ENCODE assay signal across 1 cellular context in the genomic region with DNA sequence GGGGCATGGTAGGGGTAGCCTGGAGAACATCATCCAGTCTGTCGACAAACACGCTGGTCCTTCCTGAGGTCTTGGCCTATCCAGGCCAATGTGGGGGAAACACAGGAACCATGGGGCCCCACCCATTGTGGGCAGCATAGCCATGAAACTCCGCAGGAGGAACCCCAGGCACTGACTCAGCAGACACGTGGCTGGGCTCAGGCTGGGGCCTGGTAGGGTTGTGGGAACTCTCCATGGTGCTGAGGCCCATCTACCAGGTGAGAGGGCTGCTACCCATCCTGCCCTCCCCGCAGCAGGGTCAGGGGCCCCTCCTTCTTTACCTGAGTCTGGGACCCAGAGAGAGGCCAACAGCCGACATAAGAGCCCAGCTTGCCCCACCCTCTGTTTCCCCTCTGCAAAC.
TF ChIP-seq lines count a peak whose summit lies in the region.

No MANE protein-coding gene starts in this region.

TF ChIP-seq in HEK293, 187 proteins besides CTCF, POLR2A, EP300 and RAD21 (continued from another document):
- TF ChIP-seq REST (tag by site-specific recombination; IDR thresholded peaks at IDR 0.05): peak; percentile 98
- TF ChIP-seq ZIC2 (tag by site-specific recombination; IDR thresholded peaks at IDR 0.05): peak; percentile 30
- TF ChIP-seq MZF1 (tag by site-specific recombination; IDR thresholded peaks at IDR 0.05; ENCODE audit: borderline replicate concordance): no peak
- no peak for TF ChIP-seq TCF7L2 (IDR thresholded peaks at IDR 0.05; ENCODE audit: borderline replicate concordance, low read depth, low read length)
- 0 out of 2 replicates have a peak, but pooled peaks have one; percentile 34 for TF ChIP-seq ZNF692 (tag by site-specific recombination; IDR thresholded peaks at IDR 0.05)
- no peak for TF ChIP-seq ZNF785 (tag by site-specific recombination; IDR thresholded peaks at IDR 0.05)
- TF ChIP-seq, protein P1, sequence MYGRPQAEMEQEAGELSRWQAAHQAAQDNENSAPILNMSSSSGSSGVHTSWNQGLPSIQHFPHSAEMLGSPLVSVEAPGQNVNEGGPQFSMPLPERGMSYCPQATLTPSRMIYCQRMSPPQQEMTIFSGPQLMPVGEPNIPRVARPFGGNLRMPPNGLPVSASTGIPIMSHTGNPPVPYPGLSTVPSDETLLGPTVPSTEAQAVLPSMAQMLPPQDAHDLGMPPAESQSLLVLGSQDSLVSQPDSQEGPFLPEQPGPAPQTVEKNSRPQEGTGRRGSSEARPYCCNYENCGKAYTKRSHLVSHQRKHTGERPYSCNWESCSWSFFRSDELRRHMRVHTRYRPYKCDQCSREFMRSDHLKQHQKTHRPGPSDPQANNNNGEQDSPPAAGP (tag by site-specific recombination; IDR thresholded peaks at IDR 0.05): 0 out of 2 replicates have a peak, but pooled peaks have one; percentile 24
- no peak for TF ChIP-seq ZNF2 (tag by site-specific recombination; IDR thresholded peaks at IDR 0.05)
